ENCODE assay signal across 27 cellular contexts in the genomic region with DNA sequence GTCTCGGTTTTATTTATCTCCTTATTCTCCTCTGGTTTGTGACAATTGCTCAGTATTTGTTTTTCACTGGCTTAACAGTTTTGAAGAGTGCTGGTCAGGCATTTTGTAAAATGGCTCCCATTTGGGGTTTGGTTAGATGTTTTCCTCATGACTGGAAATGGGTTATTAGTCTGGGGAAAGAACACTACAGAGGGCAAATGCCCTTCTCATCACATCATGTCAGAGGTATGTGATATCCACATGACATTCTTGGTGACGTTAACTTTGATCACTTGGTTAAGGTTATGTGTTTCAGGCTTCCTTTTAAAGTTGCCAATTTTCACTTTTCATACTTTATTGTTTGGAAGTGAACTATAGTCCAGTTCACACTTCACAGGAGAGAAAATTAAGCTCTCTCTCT.
DNase-seq lines count a peak whose midpoint lies in the region; ATAC-seq and TF ChIP-seq lines count a peak whose summit lies in the region.
"Had no signal": no experiment of that assay in that cellular context is flagged by ENCODE, and none has a peak within 500 bp of the region (broad histone marks: within the 10 kb centered on the region; RNA-seq: fewer than 3 reads in every experiment).

No MANE protein-coding gene starts in this region.

- H4K20me1 ChIP-seq in PC-3 (ENCODE audit: low read length), result no peaks in the 10 kb centered on the region

- H2AK5ac ChIP-seq in mesenchymal stem cell (ENCODE audit: low read length, severe bottlenecking), result no peak overlapping the region

- no peak overlapping the region for H3K18ac ChIP-seq in mesenchymal stem cell (ENCODE audit: low read depth in 1 of 2, low read length in 2 of 2)

- H3K9ac ChIP-seq in PC-3 (ENCODE audit: low read length) (no peak overlapping the region), mesenchymal stem cell (ENCODE audit: low read length) (no peak overlapping the region)

- no TSS peak for BruUV-seq in PC-3 (replicated peaks; lab: Mats Ljungman, UMichigan)

- peak overlapping the region; percentile 49 for H2BK120ac ChIP-seq in mesenchymal stem cell (ENCODE audit: low read depth, low read length)

- H2BK15ac ChIP-seq in mesenchymal stem cell (ENCODE audit: low read depth, poor library complexity, severe bottlenecking), result no peak overlapping the region

- DNase-seq in Caki2 (ENCODE audit: low read depth), result peak; percentile 37
- peak; percentile 2 for DNase-seq in PC-3
- peak; percentile 48 for DNase-seq in choroid plexus epithelial cell (ENCODE audit: low read depth)
- DNase-seq in mesenchymal stem cell, result peak; percentile 70
- no peak for DNase-seq in NCI-H1694 treated with DMSO at 0.1 percent for 48 hours (lab: John Stamatoyannopoulos, UW)
- no peak for DNase-seq in right atrium auricular region (ENCODE audit: low spot score)
- DNase-seq: activated CD4-positive, alpha-beta memory T cell treated with anti-CD3 and anti-CD28 coated beads for 36 hours; activated CD8-positive, alpha-beta memory T cell treated with anti-CD3 and anti-CD28 coated beads, Interleukin-2, amount 50 U/mL, for 48 hours; activated naive CD8-positive, alpha-beta T cell treated with anti-CD3 and anti-CD28 coated beads for 36 hours; DMS79 treated with DMSO at 0.1 percent for 48 hours; effector memory CD4-positive, alpha-beta T cell; gastrocnemius medialis; NCI-H1105 treated with DMSO at 0.1 percent for 48 hours; NCI-H2081; NCI-H446 treated with DMSO at 0.1 percent for 48 hours; occipital lobe; SHP77 treated with DMSO at 0.1 percent for 48 hours; spleen; stimulated activated CD4-positive, alpha-beta T cell treated with anti-CD3 and anti-CD28 coated beads, Interleukin-4, amount 100 ng/mL, for 1 hour had no signal

- no peak overlapping the region for H3K27ac ChIP-seq in PC-3 (ENCODE audit: low read length)
- peak overlapping the region; percentile 67 for H3K27ac ChIP-seq in mesenchymal stem cell (ENCODE audit: low read length, poor library complexity, severe bottlenecking)
- no peak overlapping the region for H3K27ac ChIP-seq in right atrium auricular region
- H3K27ac ChIP-seq: A549, ascending aorta, esophagus muscularis mucosa, gastrocnemius medialis, spleen had no signal

- 100% methylated on average over 1 of the region's 2 CpGs for WGBS in mesenchymal stem cell

- no peak overlapping the region for H3K4me2 ChIP-seq in PC-3 (ENCODE audit: low read length)
- H3K4me2 ChIP-seq in mesenchymal stem cell (ENCODE audit: low read length, poor library complexity, severe bottlenecking), result no peak overlapping the region
- H3K4me2 ChIP-seq: A549 had no signal

- H3K9me3 ChIP-seq in PC-3 (ENCODE audit: low read length) (no peaks in the 10 kb centered on the region), mesenchymal stem cell (ENCODE audit: control insufficient read depth, low read length) (no peaks in the 10 kb centered on the region), right atrium auricular region (no peaks in the 10 kb centered on the region)
- H3K9me3 ChIP-seq: A549, ascending aorta, esophagus muscularis mucosa, gastrocnemius medialis, HAP-1 had no signal

- H3K4me3 ChIP-seq in PC-3 (ENCODE audit: low read length) (no peak overlapping the region), choroid plexus epithelial cell (ENCODE audit: low read depth, low read length) (no peak overlapping the region), mesenchymal stem cell (ENCODE audit: insufficient read depth in 1 of 2, low read depth in 1 of 2, low read length in 2 of 2) (no peak overlapping the region), right atrium auricular region (no peak overlapping the region)
- H3K4me3 ChIP-seq: A549, ascending aorta, esophagus muscularis mucosa, gastrocnemius medialis, HAP-1, spleen had no signal

- H3K79me1 ChIP-seq in mesenchymal stem cell (replicated peaks; ENCODE audit: low read length, poor library complexity, severe bottlenecking), result no peaks in the 10 kb centered on the region

- in situ Hi-C loops in Caki2 (cut with HindIII; ENCODE audit: low pct_unique_long_range_greater_than_20kb, low sequenced_read_pairs), result no loop called here

- H3K27me3 ChIP-seq in PC-3 (ENCODE audit: low read length) (no peaks in the 10 kb centered on the region), mesenchymal stem cell (ENCODE audit: control insufficient read depth in 1 of 2, insufficient read depth in 1 of 2, low read length in 2 of 2) (no peaks in the 10 kb centered on the region), right atrium auricular region (no peaks in the 10 kb centered on the region)
- H3K27me3 ChIP-seq: ascending aorta, esophagus muscularis mucosa, gastrocnemius medialis, spleen had no signal

- no peak overlapping the region for H4K91ac ChIP-seq in mesenchymal stem cell (ENCODE audit: low read length)

- H2BK12ac ChIP-seq in mesenchymal stem cell (ENCODE audit: low read length in 2 of 2), result no peak overlapping the region

- no peak overlapping the region for H3K4ac ChIP-seq in mesenchymal stem cell (ENCODE audit: low read depth in 1 of 2, low read length in 2 of 2)

- TF ChIP-seq CTCF in PC-3 (conservative IDR thresholded peaks at IDR 0.05; ENCODE audit: low read depth, low read length), result no peak
- no peak for TF ChIP-seq CTCF in choroid plexus epithelial cell (conservative IDR thresholded peaks at IDR 0.05; ENCODE audit: low read depth, low read length)
- no peak for TF ChIP-seq CTCF in right atrium auricular region (IDR thresholded peaks at IDR 0.05)

- H2AFZ ChIP-seq in PC-3 (ENCODE audit: low read length) (no peak overlapping the region), mesenchymal stem cell (ENCODE audit: low read depth, low read length) (peak overlapping the region; percentile 63)

- no peak overlapping the region for H3K23ac ChIP-seq in mesenchymal stem cell (ENCODE audit: low read length in 2 of 2)

- H3K36me3 ChIP-seq in PC-3 (ENCODE audit: low read depth, low read length) (no peaks in the 10 kb centered on the region), mesenchymal stem cell (ENCODE audit: control insufficient read depth in 1 of 2, insufficient read depth in 2 of 2, low read depth in 1 of 2, low read length in 2 of 2) (no peaks in the 10 kb centered on the region), right atrium auricular region (no peaks in the 10 kb centered on the region)
- H3K36me3 ChIP-seq: ascending aorta, esophagus muscularis mucosa, gastrocnemius medialis, HAP-1, spleen had no signal

- H2BK5ac ChIP-seq in mesenchymal stem cell (ENCODE audit: low read depth, low read length, poor library complexity, severe bottlenecking), result no peak overlapping the region

- POLR2A ChIA-PET in PC-3 (lab: Charles Lee; ENCODE audit: unreplicated experiment), result no interaction called here

- H4K8ac ChIP-seq in mesenchymal stem cell (ENCODE audit: low read length), result no peak overlapping the region

- no peaks in the 10 kb centered on the region for H3K79me2 ChIP-seq in PC-3 (ENCODE audit: low read length)

- ATAC-seq in PC-3, result no peak
- ATAC-seq in HG02885 (IDR thresholded peaks at IDR 0.05; ENCODE audit: poor library complexity, unreplicated experiment), result no peak
- ATAC-seq in HG02981 (IDR thresholded peaks at IDR 0.05; ENCODE audit: unreplicated experiment), result no peak
- ATAC-seq: A549; activated CD4-positive, CD25-positive, alpha-beta regulatory T cell treated with anti-CD3 and anti-CD28 coated beads, Interleukin-2, amount 50 U/mL, for 24 hours; gastrocnemius medialis; stimulated activated memory B cell treated with anti-CD40 and anti-IgM and Interleukin-4, amounts not matched to agents 10 μg/mL and 1 μg/mL and 100 μg/mL, for 72 hours had no signal

- H3K4me1 ChIP-seq in PC-3 (ENCODE audit: insufficient read depth, low read length) (no peaks in the 10 kb centered on the region), mesenchymal stem cell (ENCODE audit: control insufficient read depth, insufficient read depth, low read depth, low read length) (no peaks in the 10 kb centered on the region), right atrium auricular region (no peaks in the 10 kb centered on the region)
- H3K4me1 ChIP-seq: A549, ascending aorta, esophagus muscularis mucosa, gastrocnemius medialis, HAP-1, spleen had no signal

- no peak overlapping the region for H3K14ac ChIP-seq in mesenchymal stem cell (ENCODE audit: low read length in 2 of 2)

- CTCF ChIA-PET in PC-3 (lab: Charles Lee), result no interaction called here

- no peaks in the 10 kb centered on the region for H3F3A ChIP-seq in PC-3 (ENCODE audit: low read length, unreplicated experiment)

- H3K9me2 ChIP-seq in PC-3 (replicated peaks; ENCODE audit: low read length), result no peaks in the 10 kb centered on the region

- intact Hi-C loops in PC-3 (cut with micrococcal nuclease), result no loop called here

Comparison
In these comparisons a context has a peak if more than half of its experiments do, and no peak if none do; other contexts are left out.
1. DNase-seq: peak in Caki2 (single experiment), PC-3 (single experiment), choroid plexus epithelial cell (single experiment) and mesenchymal stem cell (single experiment); none in NCI-H1694 treated with DMSO at 0.1 percent for 48 hours (single experiment) and right atrium auricular region (single experiment).